35 cellular contexts compared by ENCODE assay signal in the genomic region with DNA sequence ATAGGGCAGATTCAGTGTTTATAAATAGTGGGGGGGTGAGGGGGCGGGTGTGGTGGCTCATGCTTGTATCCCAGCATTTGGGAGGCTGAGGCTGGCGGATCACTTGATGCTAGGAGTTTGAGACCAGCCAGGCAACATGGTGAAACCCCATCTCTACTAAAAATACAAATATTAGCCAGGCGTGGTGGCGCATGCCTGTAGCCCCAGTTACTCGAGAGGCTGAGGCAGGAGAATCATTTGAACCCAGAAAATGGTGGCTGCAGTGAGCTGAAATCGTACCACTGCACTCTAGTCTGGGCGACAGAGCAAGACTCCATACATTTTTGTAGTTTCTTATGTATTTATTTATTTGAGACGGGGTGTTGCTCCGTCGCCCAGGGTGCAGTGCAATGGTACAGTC.
"Had no signal": no experiment of that assay in that cellular context is flagged by ENCODE, and none has a peak within 500 bp of the region (broad histone marks: within the 10 kb centered on the region; RNA-seq: fewer than 3 reads in every experiment).

No MANE protein-coding gene starts in this region.

- H3K9me3 Mint-ChIP-seq: activated B cell treated with CpG ODN at 0.5 μM for 24 hours; activated CD4-positive, alpha-beta memory T cell treated with anti-CD3 and anti-CD28 coated beads for 36 hours; activated CD4-positive, alpha-beta T cell treated with anti-CD3 and anti-CD28 coated beads, Interleukin-2, amount 10 ng/mL, durations not matched to agents 24 days and 14 days; activated CD8-positive, alpha-beta T cell treated with anti-CD3 and anti-CD28 coated beads for 36 hours; activated naive CD4-positive, alpha-beta T cell treated with anti-CD3 and anti-CD28 coated beads, Interleukin-2, amount 10 ng/mL, durations not matched to agents 7 days and 5 days; activated naive CD4-positive, alpha-beta T cell treated with anti-CD3 and anti-CD28 coated beads, Interleukin-2, amount 50 U/mL, for 24 hours; activated naive CD8-positive, alpha-beta T cell treated with anti-CD3 and anti-CD28 coated beads, Interleukin-2, amount 10 ng/mL, durations not matched to agents 7 days and 5 days; activated naive CD8-positive, alpha-beta T cell treated with anti-CD3 and anti-CD28 coated beads, Interleukin-2, amount 50 U/mL, for 24 hours; activated T-cell treated with anti-CD3 and anti-CD28 coated beads, Interleukin-2, amount 50 U/mL, for 24 hours; activated T-helper 2 cell treated with anti-CD3 and anti-CD28 coated beads, Interferon-gamma antibody, Interleukin-2, Interleukin-4, amounts not matched to agents 10 μg/mL and 5 μg/mL and 100 μg/mL, durations not matched to agents 14 hours and 24 hours and 36 hours; T-helper 1 cell treated with Interleukin-12 subunit alpha and Interleukin-12 subunit beta and Interleukin-4 antibody, amounts not matched to agents 30 μg/mL and 1 μg/mL, for 36 hours; T-helper 2 cell treated with Interferon-gamma antibody and Interleukin-4, amounts not matched to agents 5 μg/mL and 100 μg/mL, for 36 hours had no signal

- H3K9me3 ChIP-seq: body of pancreas, breast epithelium had no signal

- H3K27ac Mint-ChIP-seq: activated B cell treated with CpG ODN at 0.5 μM for 24 hours; activated CD4-positive, alpha-beta memory T cell treated with anti-CD3 and anti-CD28 coated beads for 36 hours; activated CD4-positive, alpha-beta T cell treated with anti-CD3 and anti-CD28 coated beads, Interleukin-2, amount 10 ng/mL, durations not matched to agents 24 days and 14 days; activated CD8-positive, alpha-beta memory T cell treated with anti-CD3 and anti-CD28 coated beads, Interleukin-2, amount 10 ng/mL, durations not matched to agents 7 days and 5 days; activated CD8-positive, alpha-beta T cell treated with anti-CD3 and anti-CD28 coated beads for 36 hours; activated naive CD4-positive, alpha-beta T cell treated with anti-CD3 and anti-CD28 coated beads, Interleukin-2, amount 10 ng/mL, durations not matched to agents 7 days and 5 days; activated naive CD4-positive, alpha-beta T cell treated with anti-CD3 and anti-CD28 coated beads, Interleukin-2, amount 50 U/mL, for 24 hours; activated naive CD8-positive, alpha-beta T cell; activated naive CD8-positive, alpha-beta T cell treated with anti-CD3 and anti-CD28 coated beads, Interleukin-2, amount 50 U/mL, for 24 hours; activated T-cell treated with anti-CD3 and anti-CD28 coated beads, Interleukin-2, amount 50 U/mL, for 24 hours; activated T-helper 2 cell treated with anti-CD3 and anti-CD28 coated beads, Interferon-gamma antibody, Interleukin-2, Interleukin-4, amounts not matched to agents 10 μg/mL and 5 μg/mL and 100 μg/mL, durations not matched to agents 14 hours and 24 hours and 36 hours; T-helper 1 cell treated with Interleukin-12 subunit alpha and Interleukin-12 subunit beta and Interleukin-4 antibody, amounts not matched to agents 30 μg/mL and 1 μg/mL, for 36 hours; T-helper 2 cell treated with Interferon-gamma antibody and Interleukin-4, amounts not matched to agents 5 μg/mL and 100 μg/mL, for 36 hours had no signal

- H3K27me3 Mint-ChIP-seq: activated B cell treated with CpG ODN at 0.5 μM for 24 hours; activated CD4-positive, alpha-beta memory T cell treated with anti-CD3 and anti-CD28 coated beads for 36 hours; activated CD4-positive, alpha-beta T cell treated with anti-CD3 and anti-CD28 coated beads, Interleukin-2, amount 10 ng/mL, durations not matched to agents 24 days and 14 days; activated CD8-positive, alpha-beta memory T cell treated with anti-CD3 and anti-CD28 coated beads, Interleukin-2, amount 10 ng/mL, durations not matched to agents 7 days and 5 days; activated CD8-positive, alpha-beta T cell treated with anti-CD3 and anti-CD28 coated beads for 36 hours; activated naive CD4-positive, alpha-beta T cell treated with anti-CD3 and anti-CD28 coated beads, Interleukin-2, amount 10 ng/mL, durations not matched to agents 7 days and 5 days; activated naive CD4-positive, alpha-beta T cell treated with anti-CD3 and anti-CD28 coated beads, Interleukin-2, amount 50 U/mL, for 24 hours; activated naive CD8-positive, alpha-beta T cell; activated naive CD8-positive, alpha-beta T cell treated with anti-CD3 and anti-CD28 coated beads, Interleukin-2, amount 10 ng/mL, durations not matched to agents 7 days and 5 days; activated naive CD8-positive, alpha-beta T cell treated with anti-CD3 and anti-CD28 coated beads, Interleukin-2, amount 50 U/mL, for 24 hours; activated T-cell treated with anti-CD3 and anti-CD28 coated beads, Interleukin-2, amount 50 U/mL, for 24 hours had no signal

- H3K4me1 ChIP-seq: breast epithelium had no signal

- H3K27me3 ChIP-seq: body of pancreas, brain microvascular endothelial cell, breast epithelium had no signal

- H3K36me3 Mint-ChIP-seq: activated CD4-positive, alpha-beta memory T cell treated with anti-CD3 and anti-CD28 coated beads for 36 hours; activated naive CD4-positive, alpha-beta T cell treated with anti-CD3 and anti-CD28 coated beads, Interleukin-2, amount 50 U/mL, for 24 hours; activated naive CD8-positive, alpha-beta T cell had no signal

- DNase-seq: activated B cell treated with CpG ODN at 0.5 μM for 24 hours; activated CD4-positive, alpha-beta memory T cell treated with anti-CD3 and anti-CD28 coated beads for 36 hours; activated CD4-positive, alpha-beta T cell treated with anti-CD3 and anti-CD28 coated beads for 4 hours; activated CD4-positive, alpha-beta T cell treated with anti-CD3 and anti-CD28 coated beads, Interleukin-2, amount 10 ng/mL, durations not matched to agents 24 days and 14 days; activated CD4-positive, alpha-beta T cell treated with anti-CD3 and anti-CD28 coated beads, Interleukin-2, amount 50 U/mL, for 1 hour; activated CD4-positive, alpha-beta T cell treated with anti-CD3 and anti-CD28 coated beads, Interleukin-2, amount 50 U/mL, for 4 hours; activated CD4-positive, CD25-positive, alpha-beta regulatory T cell treated with anti-CD3 and anti-CD28 coated beads, Interleukin-2, amount 50 U/mL, for 72 hours; activated CD8-positive, alpha-beta memory T cell treated with anti-CD3 and anti-CD28 coated beads for 24 hours; activated CD8-positive, alpha-beta memory T cell treated with anti-CD3 and anti-CD28 coated beads, Interleukin-2, amount 10 ng/mL, durations not matched to agents 7 days and 5 days; activated CD8-positive, alpha-beta memory T cell treated with anti-CD3 and anti-CD28 coated beads, Interleukin-2, amount 50 U/mL, for 48 hours; activated CD8-positive, alpha-beta T cell treated with anti-CD3 and anti-CD28 coated beads for 36 hours; activated effector memory CD4-positive, alpha-beta T cell treated with Interleukin-2 at 50 U/mL for 16 hours; activated gamma-delta T cell; activated naive CD4-positive, alpha-beta T cell treated with anti-CD3 and anti-CD28 coated beads, Interleukin-2, amount 10 ng/mL, durations not matched to agents 7 days and 5 days; activated naive CD4-positive, alpha-beta T cell treated with Interleukin-2 at 50 U/mL for 16 hours; activated naive CD8-positive, alpha-beta T cell treated with anti-CD3 and anti-CD28 coated beads, Interleukin-2, amount 10 ng/mL, durations not matched to agents 7 days and 5 days; activated naive CD8-positive, alpha-beta T cell treated with anti-CD3 and anti-CD28 coated beads, Interleukin-2, amount 50 U/mL, for 24 hours; activated T-cell treated with anti-CD3 and anti-CD28 coated beads, Interleukin-2, amount 50 U/mL, for 24 hours; activated T-cell treated with anti-CD3 and anti-CD28 coated beads, Interleukin-2, amount 50 U/mL, for 48 hours; aorta; body of pancreas; brain microvascular endothelial cell; central memory CD4-positive, alpha-beta T cell; T-helper 1 cell; T-helper 2 cell; T-helper 9 cell had no signal

- H3K27ac ChIP-seq: body of pancreas, brain microvascular endothelial cell, breast epithelium, VCaP had no signal

- FAIRE-seq: astrocyte, TTC549 had no signal

- H3K36me3 ChIP-seq: brain microvascular endothelial cell, breast epithelium had no signal

- H3K4me3 Mint-ChIP-seq: activated B cell treated with CpG ODN at 0.5 μM for 24 hours; activated CD4-positive, alpha-beta memory T cell treated with anti-CD3 and anti-CD28 coated beads for 36 hours; activated CD4-positive, alpha-beta T cell treated with anti-CD3 and anti-CD28 coated beads, Interleukin-2, amount 10 ng/mL, durations not matched to agents 24 days and 14 days; activated CD8-positive, alpha-beta memory T cell treated with anti-CD3 and anti-CD28 coated beads, Interleukin-2, amount 10 ng/mL, durations not matched to agents 7 days and 5 days; activated CD8-positive, alpha-beta T cell treated with anti-CD3 and anti-CD28 coated beads for 36 hours; activated naive CD4-positive, alpha-beta T cell treated with anti-CD3 and anti-CD28 coated beads, Interleukin-2, amount 10 ng/mL, durations not matched to agents 7 days and 5 days; activated naive CD4-positive, alpha-beta T cell treated with anti-CD3 and anti-CD28 coated beads, Interleukin-2, amount 50 U/mL, for 24 hours; activated naive CD8-positive, alpha-beta T cell; activated naive CD8-positive, alpha-beta T cell treated with anti-CD3 and anti-CD28 coated beads, Interleukin-2, amount 10 ng/mL, durations not matched to agents 7 days and 5 days; activated naive CD8-positive, alpha-beta T cell treated with anti-CD3 and anti-CD28 coated beads, Interleukin-2, amount 50 U/mL, for 24 hours; activated T-cell treated with anti-CD3 and anti-CD28 coated beads, Interleukin-2, amount 50 U/mL, for 24 hours; T-helper 1 cell treated with Interleukin-12 subunit alpha and Interleukin-12 subunit beta and Interleukin-4 antibody, amounts not matched to agents 30 μg/mL and 1 μg/mL, for 36 hours; T-helper 2 cell treated with Interferon-gamma antibody and Interleukin-4, amounts not matched to agents 5 μg/mL and 100 μg/mL, for 36 hours had no signal

- H3K4me3 ChIP-seq: body of pancreas, breast epithelium had no signal

- ATAC-seq: activated CD8-positive, alpha-beta memory T cell treated with anti-CD3 and anti-CD28 coated beads, Interleukin-2, amount 10 ng/mL, durations not matched to agents 7 days and 5 days; activated CD8-positive, alpha-beta T cell treated with anti-CD3 and anti-CD28 coated beads for 36 hours; activated naive CD8-positive, alpha-beta T cell treated with anti-CD3 and anti-CD28 coated beads, Interleukin-2, amount 50 U/mL, for 24 hours; body of pancreas had no signal
